Comparison of ENCODE assay signal across 17 cellular contexts in genomic region chr3:112739252-112739945, GRCh38.
DNase-seq lines count a peak whose midpoint lies in the region; ATAC-seq and TF ChIP-seq lines count a peak whose summit lies in the region.
"Had no signal": no experiment of that assay in that cellular context is flagged by ENCODE, and none has a peak within 500 bp of the region (broad histone marks: within the 10 kb centered on the region; RNA-seq: fewer than 3 reads in every experiment).

No MANE protein-coding gene starts in this region.

- H3K36me3 Mint-ChIP-seq in CD8-positive, alpha-beta T cell = no peaks in the 10 kb centered on the region
- no peaks in the 10 kb centered on the region for H3K36me3 Mint-ChIP-seq in activated CD4-positive, alpha-beta memory T cell treated with anti-CD3 and anti-CD28 coated beads for 36 hours
- H3K36me3 Mint-ChIP-seq: naive B cell; stimulated activated memory B cell treated with anti-CD40 and anti-IgM and Interleukin-4, amounts not matched to agents 10 μg/mL and 1 μg/mL and 100 μg/mL, for 72 hours had no signal

- CTCF ChIA-PET in AG04450 (lab: Charles Lee) = interaction anchor here (1.9 to 8.0 kb wide), 2 partner anchors 75 to 240 kb away, joined by 5 to 57 read pairs; no protein-coding TSS in a partner anchor
- CTCF ChIA-PET in CD8-positive, alpha-beta T cell (lab: Charles Lee) = interaction anchor here (0.8 to 8.5 kb wide), 3 partner anchors 40 to 241 kb away, joined by 3 to 141 read pairs (median 4); partner anchors contain the start of gene CD200R1
- CTCF ChIA-PET in activated CD4-positive, alpha-beta memory T cell treated with anti-CD3 and anti-CD28 coated beads for 36 hours (lab: Charles Lee) = interaction anchor here (0.6 to 9.8 kb wide), 6 partner anchors 68 to 324 kb away, joined by 3 to 156 read pairs (median 3); no protein-coding TSS in a partner anchor

- H3K27ac ChIP-seq in AG04450 (ENCODE audit: low read depth, low read length) = no peak overlapping the region
- no peak overlapping the region for H3K27ac ChIP-seq in CD8-positive, alpha-beta T cell (ENCODE audit: low read depth, low read length)
- H3K27ac ChIP-seq in prostate gland = no peak overlapping the region

- ATAC-seq in CD8-positive, alpha-beta T cell = no peak
- peak; percentile 49 for ATAC-seq in esophagus mucosa
- ATAC-seq in GM21529 (IDR thresholded peaks at IDR 0.05; ENCODE audit: unreplicated experiment) = no peak
- no peak for ATAC-seq in HG02938 (IDR thresholded peaks at IDR 0.05; ENCODE audit: unreplicated experiment)
- ATAC-seq: stimulated activated memory B cell treated with anti-CD40 and anti-IgM and Interleukin-4, amounts not matched to agents 10 μg/mL and 1 μg/mL and 100 μg/mL, for 72 hours had no signal

- DNase-seq in AG04450 (ENCODE audit: low read depth, low spot score) (no peak), GM10266 (ENCODE audit: extremely low spot score) (no peak), prostate gland (ENCODE audit: low spot score) (no peak)
- no peak for DNase-seq in CD8-positive, alpha-beta T cell
- DNase-seq in activated CD4-positive, alpha-beta memory T cell treated with anti-CD3 and anti-CD28 coated beads for 36 hours = no peak
- DNase-seq: effector CD4-positive, alpha-beta T cell; H7; head of caudate nucleus; naive B cell; NCI-H187; NCI-H524; RPMI8226; stimulated activated CD4-positive, alpha-beta T cell treated with anti-CD3 and anti-CD28 coated beads, Interleukin-4, amount 100 ng/mL, for 4 hours had no signal

- peaks cover 42% of the 10 kb centered on the region for H3K4me1 ChIP-seq in CD8-positive, alpha-beta T cell (ENCODE audit: insufficient read depth, low read length)
- H3K4me1 ChIP-seq in prostate gland (replicated peaks) = no peaks in the 10 kb centered on the region

- no peak for TF ChIP-seq POLR2A in prostate gland (IDR thresholded peaks at IDR 0.05)

- H3K9me3 ChIP-seq in AG04450 (ENCODE audit: control insufficient read depth, insufficient read depth, low read length) (no peaks in the 10 kb centered on the region), prostate gland (no peaks in the 10 kb centered on the region)
- no peaks in the 10 kb centered on the region for H3K9me3 ChIP-seq in CD8-positive, alpha-beta T cell (ENCODE audit: low read length)

- intact Hi-C loops in CD8-positive, alpha-beta T cell (cut with DNase I, micrococcal nuclease) = no loop called here
- intact Hi-C loops in activated CD4-positive, alpha-beta memory T cell treated with anti-CD3 and anti-CD28 coated beads for 36 hours (cut with micrococcal nuclease) = loop anchor here (1.0 to 10.0 kb wide), 4 partner anchors 30 to 218 kb away; no protein-coding TSS in a partner anchor
- intact Hi-C loops in prostate gland (cut with DNase I) = loop anchor here (10.0 kb wide), 1 partner anchor 75 kb away; no protein-coding TSS in a partner anchor

- H3K27ac Mint-ChIP-seq in CD8-positive, alpha-beta T cell = peak overlapping the region; percentile 14
- peak overlapping the region; percentile 53 for H3K27ac Mint-ChIP-seq in activated CD4-positive, alpha-beta memory T cell treated with anti-CD3 and anti-CD28 coated beads for 36 hours
- H3K27ac Mint-ChIP-seq: stimulated activated memory B cell treated with anti-CD40 and anti-IgM and Interleukin-4, amounts not matched to agents 10 μg/mL and 1 μg/mL and 100 μg/mL, for 72 hours had no signal

- 25% methylated on average over 1 of the region's 1 CpG for WGBS in prostate gland

- no peaks in the 10 kb centered on the region for H3K36me3 ChIP-seq in CD8-positive, alpha-beta T cell (ENCODE audit: insufficient read depth, low read length)
- no peaks in the 10 kb centered on the region for H3K36me3 ChIP-seq in prostate gland

- H3K4me3 ChIP-seq in AG04450 (ENCODE audit: low read depth, low read length) (no peak overlapping the region), prostate gland (no peak overlapping the region)
- no peak overlapping the region for H3K4me3 ChIP-seq in CD8-positive, alpha-beta T cell (ENCODE audit: low read depth, low read length)

- H3K4me3 Mint-ChIP-seq in CD8-positive, alpha-beta T cell = peak overlapping the region; percentile 3
- H3K4me3 Mint-ChIP-seq in activated CD4-positive, alpha-beta memory T cell treated with anti-CD3 and anti-CD28 coated beads for 36 hours = no peak overlapping the region
- H3K4me3 Mint-ChIP-seq: stimulated activated memory B cell treated with anti-CD40 and anti-IgM and Interleukin-4, amounts not matched to agents 10 μg/mL and 1 μg/mL and 100 μg/mL, for 72 hours had no signal

- peaks cover 56% of the 10 kb centered on the region for H3K4me1 Mint-ChIP-seq in CD8-positive, alpha-beta T cell (ENCODE audit: low read depth)
- H3K4me1 Mint-ChIP-seq in activated CD4-positive, alpha-beta memory T cell treated with anti-CD3 and anti-CD28 coated beads for 36 hours (ENCODE audit: low read depth) = peaks cover 67% of the 10 kb centered on the region

- no peaks in the 10 kb centered on the region for H3K27me3 Mint-ChIP-seq in CD8-positive, alpha-beta T cell (ENCODE audit: low read depth)
- no peaks in the 10 kb centered on the region for H3K27me3 Mint-ChIP-seq in activated CD4-positive, alpha-beta memory T cell treated with anti-CD3 and anti-CD28 coated beads for 36 hours
- H3K27me3 Mint-ChIP-seq: stimulated activated memory B cell treated with anti-CD40 and anti-IgM and Interleukin-4, amounts not matched to agents 10 μg/mL and 1 μg/mL and 100 μg/mL, for 72 hours had no signal

- TF ChIP-seq CTCF in AG04450 (IDR thresholded peaks at IDR 0.05; ENCODE audit: low read depth, low read length) = 0 out of 2 replicates have a peak, but pooled peaks have one; percentile 9
- no peak for TF ChIP-seq CTCF in CD8-positive, alpha-beta T cell (IDR thresholded peaks at IDR 0.05)
- no peak for TF ChIP-seq CTCF in GM10266 (IDR thresholded peaks at IDR 0.05; ENCODE audit: control insufficient read depth, insufficient read depth, low read depth, missing control alignments)
- TF ChIP-seq CTCF in prostate gland (IDR thresholded peaks at IDR 0.05) = no peak

- H3K27me3 ChIP-seq in AG04450 (ENCODE audit: control insufficient read depth, insufficient read depth, low read length) (no peaks in the 10 kb centered on the region), prostate gland (replicated peaks; ENCODE audit: insufficient read depth) (no peaks in the 10 kb centered on the region)
- no peaks in the 10 kb centered on the region for H3K27me3 ChIP-seq in CD8-positive, alpha-beta T cell (ENCODE audit: insufficient read depth, low read length)

- no peaks in the 10 kb centered on the region for H3K9me3 Mint-ChIP-seq in CD8-positive, alpha-beta T cell
- H3K9me3 Mint-ChIP-seq in activated CD4-positive, alpha-beta memory T cell treated with anti-CD3 and anti-CD28 coated beads for 36 hours = no peaks in the 10 kb centered on the region
- H3K9me3 Mint-ChIP-seq: stimulated activated memory B cell treated with anti-CD40 and anti-IgM and Interleukin-4, amounts not matched to agents 10 μg/mL and 1 μg/mL and 100 μg/mL, for 72 hours had no signal

- POLR2A ChIA-PET in AG04450 (lab: Yijun Ruan, JAX) = no interaction called here
- POLR2A ChIA-PET in CD8-positive, alpha-beta T cell (lab: Charles Lee) = interaction anchor here (0.6 to 0.8 kb wide), 4 partner anchors 11 to 168 kb away, joined by 3 to 4 read pairs (median 4); no protein-coding TSS in a partner anchor
- POLR2A ChIA-PET in activated CD4-positive, alpha-beta memory T cell treated with anti-CD3 and anti-CD28 coated beads for 36 hours (lab: Charles Lee) = interaction anchor here (1.5 kb wide), 1 partner anchor 234 kb away, joined by 11 read pairs; no protein-coding TSS in a partner anchor

Comparison
In these comparisons a context has a peak if more than half of its experiments do, and no peak if none do; other contexts are left out.
1. intact Hi-C loops: an anchor here in activated CD4-positive, alpha-beta memory T cell treated with anti-CD3 and anti-CD28 coated beads for 36 hours (1.0 to 10.0 kb wide) and prostate gland (10.0 kb wide); none called in CD8-positive, alpha-beta T cell.